In the genomic region with DNA sequence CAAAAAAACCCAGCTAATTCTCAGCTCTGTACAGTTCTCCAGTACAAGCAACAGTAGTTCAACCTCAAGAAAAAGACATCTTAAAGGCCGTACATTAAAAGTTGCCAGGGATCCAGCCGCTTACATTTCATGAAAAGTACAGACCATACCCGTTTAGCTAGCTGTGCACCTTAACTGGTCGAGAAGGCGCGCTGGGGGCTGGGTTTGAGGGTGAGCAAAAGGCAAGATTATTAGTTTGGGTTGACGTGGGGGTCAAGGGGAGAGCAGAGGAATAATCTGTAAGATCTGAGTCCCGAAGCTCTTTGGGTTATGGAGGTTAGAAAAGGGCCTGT, we compare ENCODE assay signal across 8 cellular contexts. TPM values are rescaled to one million over a fixed set of nuclear protein-coding genes. Genes with fewer than 3 reads are reported as not detected.
A peak's percentile ranks its signal among the peaks of the same experiment; 100 is the strongest.
DNase-seq lines count a peak whose midpoint lies in the region; ATAC-seq lines count a peak whose summit lies in the region.

No MANE protein-coding gene starts in this region.

- peak overlapping the region; percentile 75 to 99 (median 95) for H3K4me3 ChIP-seq in skin epidermis

- DNase-seq in NCI-H146 (lab: John Stamatoyannopoulos, UW): peak; percentile 67
- DNase-seq in NCI-H146 treated with DMSO at 0.1 percent for 48 hours (lab: John Stamatoyannopoulos, UW; ENCODE audit: unreplicated experiment): no peak
- peak; percentile 66 for DNase-seq in RPMI8226
- peak; percentile 66 for DNase-seq in activated naive CD4-positive, alpha-beta T cell treated with anti-CD3 and anti-CD28 coated beads, Interleukin-2, amount 50 U/mL, for 16 hours
- DNase-seq in left ventricle myocardium superior: peak; percentile 54
- no peak for DNase-seq in NCI-H187 treated with DMSO at 0.1 percent for 48 hours (lab: John Stamatoyannopoulos, UW)

- peak overlapping the region; percentile 13 to 98 (median 94) for H3K27ac ChIP-seq in skin epidermis

- intact Hi-C loops in left ventricle myocardium superior (cut with micrococcal nuclease): no loop called here

- ATAC-seq in HG03045 (IDR thresholded peaks at IDR 0.05; ENCODE audit: unreplicated experiment) (peak; percentile 15), left ventricle myocardium superior (peak; percentile 25)

RNA-seq across cellular contexts. Expression of a gene that starts 0.6 kb away (rescaled TPM):
- total RNA-seq in left ventricle myocardium superior: 32.7 TPM

Comparison
In these comparisons a context has a peak if more than half of its experiments do, and no peak if none do; other contexts are left out.
1. DNase-seq: peak in NCI-H146 (single experiment), RPMI8226 (single experiment), activated naive CD4-positive, alpha-beta T cell treated with anti-CD3 and anti-CD28 coated beads, Interleukin-2, amount 50 U/mL, for 16 hours (single experiment) and left ventricle myocardium superior (single experiment); none in NCI-H146 treated with DMSO at 0.1 percent for 48 hours (single experiment) and NCI-H187 treated with DMSO at 0.1 percent for 48 hours (single experiment).